Comparison of ENCODE assay signal across 1 cellular context in the genomic region with DNA sequence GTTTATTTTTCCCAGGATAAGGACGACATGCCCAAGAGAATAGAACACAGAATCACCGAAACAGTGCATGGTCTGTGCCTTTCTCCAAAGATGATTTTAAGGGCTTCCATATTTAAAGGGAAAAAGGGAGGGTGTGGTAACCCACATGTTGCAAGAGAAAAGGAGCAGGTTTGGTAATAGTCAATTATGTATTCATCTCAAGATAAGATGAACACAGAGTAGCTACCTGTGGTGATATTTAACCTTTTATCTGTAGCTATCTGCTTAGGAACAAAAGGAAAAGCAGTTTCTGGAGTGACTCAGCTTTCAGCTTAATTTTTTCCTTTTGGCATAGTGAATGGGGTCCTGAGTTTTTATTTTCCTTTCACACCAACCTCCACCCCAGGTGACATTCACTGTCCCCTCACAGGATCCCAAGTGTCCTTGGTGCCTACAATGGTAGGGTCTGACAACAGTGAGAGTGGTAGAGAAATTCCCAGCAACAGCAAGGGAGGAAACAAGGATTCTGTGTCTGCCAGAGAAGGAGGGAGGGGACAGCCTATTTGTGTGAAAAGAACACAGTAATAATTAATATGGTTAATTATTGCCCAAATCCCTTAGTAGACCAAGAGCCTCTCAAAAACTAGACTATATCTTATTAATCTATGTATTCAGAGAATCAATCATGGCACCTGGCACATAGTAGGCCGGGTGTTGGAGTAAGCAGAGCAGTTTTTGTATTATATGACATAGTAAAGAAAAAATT.
TF ChIP-seq lines count a peak whose summit lies in the region.

No MANE protein-coding gene starts in this region.

TF ChIP-seq in WTC11, 78 proteins besides CTCF, POLR2A, EP300 and RAD21 (continued from another document):
- TF ChIP-seq, protein P1, sequence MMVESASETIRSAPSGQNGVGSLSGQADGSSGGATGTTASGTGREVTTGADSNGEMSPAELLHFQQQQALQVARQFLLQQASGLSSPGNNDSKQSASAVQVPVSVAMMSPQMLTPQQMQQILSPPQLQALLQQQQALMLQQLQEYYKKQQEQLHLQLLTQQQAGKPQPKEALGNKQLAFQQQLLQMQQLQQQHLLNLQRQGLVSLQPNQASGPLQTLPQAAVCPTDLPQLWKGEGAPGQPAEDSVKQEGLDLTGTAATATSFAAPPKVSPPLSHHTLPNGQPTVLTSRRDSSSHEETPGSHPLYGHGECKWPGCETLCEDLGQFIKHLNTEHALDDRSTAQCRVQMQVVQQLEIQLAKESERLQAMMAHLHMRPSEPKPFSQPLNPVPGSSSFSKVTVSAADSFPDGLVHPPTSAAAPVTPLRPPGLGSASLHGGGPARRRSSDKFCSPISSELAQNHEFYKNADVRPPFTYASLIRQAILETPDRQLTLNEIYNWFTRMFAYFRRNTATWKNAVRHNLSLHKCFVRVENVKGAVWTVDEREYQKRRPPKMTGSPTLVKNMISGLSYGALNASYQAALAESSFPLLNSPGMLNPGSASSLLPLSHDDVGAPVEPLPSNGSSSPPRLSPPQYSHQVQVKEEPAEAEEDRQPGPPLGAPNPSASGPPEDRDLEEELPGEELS (CRISPR knock-in tag; IDR thresholded peaks at IDR 0.05), result no peak
- no peak for TF ChIP-seq CREB1 (CRISPR knock-in tag; IDR thresholded peaks at IDR 0.05)
- TF ChIP-seq, protein P2, sequence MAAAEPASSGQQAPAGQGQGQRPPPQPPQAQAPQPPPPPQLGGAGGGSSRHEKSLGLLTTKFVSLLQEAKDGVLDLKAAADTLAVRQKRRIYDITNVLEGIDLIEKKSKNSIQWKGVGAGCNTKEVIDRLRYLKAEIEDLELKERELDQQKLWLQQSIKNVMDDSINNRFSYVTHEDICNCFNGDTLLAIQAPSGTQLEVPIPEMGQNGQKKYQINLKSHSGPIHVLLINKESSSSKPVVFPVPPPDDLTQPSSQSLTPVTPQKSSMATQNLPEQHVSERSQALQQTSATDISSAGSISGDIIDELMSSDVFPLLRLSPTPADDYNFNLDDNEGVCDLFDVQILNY (CRISPR knock-in tag; IDR thresholded peaks at IDR 0.05), result no peak
- TF ChIP-seq, protein P3, sequence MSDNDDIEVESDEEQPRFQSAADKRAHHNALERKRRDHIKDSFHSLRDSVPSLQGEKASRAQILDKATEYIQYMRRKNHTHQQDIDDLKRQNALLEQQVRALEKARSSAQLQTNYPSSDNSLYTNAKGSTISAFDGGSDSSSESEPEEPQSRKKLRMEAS (CRISPR knock-in tag; IDR thresholded peaks at IDR 0.05), result no peak
- TF ChIP-seq CREM (CRISPR knock-in tag; IDR thresholded peaks at IDR 0.05), result no peak
- TF ChIP-seq JAZF1 (CRISPR knock-in tag; IDR thresholded peaks at IDR 0.05), result no peak
- TF ChIP-seq, protein P4, sequence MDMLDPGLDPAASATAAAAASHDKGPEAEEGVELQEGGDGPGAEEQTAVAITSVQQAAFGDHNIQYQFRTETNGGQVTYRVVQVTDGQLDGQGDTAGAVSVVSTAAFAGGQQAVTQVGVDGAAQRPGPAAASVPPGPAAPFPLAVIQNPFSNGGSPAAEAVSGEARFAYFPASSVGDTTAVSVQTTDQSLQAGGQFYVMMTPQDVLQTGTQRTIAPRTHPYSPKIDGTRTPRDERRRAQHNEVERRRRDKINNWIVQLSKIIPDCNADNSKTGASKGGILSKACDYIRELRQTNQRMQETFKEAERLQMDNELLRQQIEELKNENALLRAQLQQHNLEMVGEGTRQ (CRISPR knock-in tag; IDR thresholded peaks at IDR 0.05), result no peak
- TF ChIP-seq ETV6 (CRISPR knock-in tag; IDR thresholded peaks at IDR 0.05), result no peak
- TF ChIP-seq SMAD3 (CRISPR knock-in tag; IDR thresholded peaks at IDR 0.05; ENCODE audit: borderline replicate concordance), result no peak
- no peak for TF ChIP-seq ZNF396 (CRISPR knock-in tag; IDR thresholded peaks at IDR 0.05; ENCODE audit: borderline replicate concordance)
- TF ChIP-seq, protein P5, sequence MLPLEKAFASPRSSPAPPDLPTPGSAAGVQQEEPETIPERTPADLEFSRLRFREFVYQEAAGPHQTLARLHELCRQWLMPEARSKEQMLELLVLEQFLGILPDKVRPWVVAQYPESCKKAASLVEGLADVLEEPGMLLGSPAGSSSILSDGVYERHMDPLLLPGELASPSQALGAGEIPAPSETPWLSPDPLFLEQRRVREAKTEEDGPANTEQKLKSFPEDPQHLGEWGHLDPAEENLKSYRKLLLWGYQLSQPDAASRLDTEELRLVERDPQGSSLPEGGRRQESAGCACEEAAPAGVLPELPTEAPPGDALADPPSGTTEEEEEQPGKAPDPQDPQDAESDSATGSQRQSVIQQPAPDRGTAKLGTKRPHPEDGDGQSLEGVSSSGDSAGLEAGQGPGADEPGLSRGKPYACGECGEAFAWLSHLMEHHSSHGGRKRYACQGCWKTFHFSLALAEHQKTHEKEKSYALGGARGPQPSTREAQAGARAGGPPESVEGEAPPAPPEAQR (CRISPR knock-in tag; IDR thresholded peaks at IDR 0.05), result no peak
